Comparison of ENCODE assay signal across 8 cellular contexts in the genomic region with DNA sequence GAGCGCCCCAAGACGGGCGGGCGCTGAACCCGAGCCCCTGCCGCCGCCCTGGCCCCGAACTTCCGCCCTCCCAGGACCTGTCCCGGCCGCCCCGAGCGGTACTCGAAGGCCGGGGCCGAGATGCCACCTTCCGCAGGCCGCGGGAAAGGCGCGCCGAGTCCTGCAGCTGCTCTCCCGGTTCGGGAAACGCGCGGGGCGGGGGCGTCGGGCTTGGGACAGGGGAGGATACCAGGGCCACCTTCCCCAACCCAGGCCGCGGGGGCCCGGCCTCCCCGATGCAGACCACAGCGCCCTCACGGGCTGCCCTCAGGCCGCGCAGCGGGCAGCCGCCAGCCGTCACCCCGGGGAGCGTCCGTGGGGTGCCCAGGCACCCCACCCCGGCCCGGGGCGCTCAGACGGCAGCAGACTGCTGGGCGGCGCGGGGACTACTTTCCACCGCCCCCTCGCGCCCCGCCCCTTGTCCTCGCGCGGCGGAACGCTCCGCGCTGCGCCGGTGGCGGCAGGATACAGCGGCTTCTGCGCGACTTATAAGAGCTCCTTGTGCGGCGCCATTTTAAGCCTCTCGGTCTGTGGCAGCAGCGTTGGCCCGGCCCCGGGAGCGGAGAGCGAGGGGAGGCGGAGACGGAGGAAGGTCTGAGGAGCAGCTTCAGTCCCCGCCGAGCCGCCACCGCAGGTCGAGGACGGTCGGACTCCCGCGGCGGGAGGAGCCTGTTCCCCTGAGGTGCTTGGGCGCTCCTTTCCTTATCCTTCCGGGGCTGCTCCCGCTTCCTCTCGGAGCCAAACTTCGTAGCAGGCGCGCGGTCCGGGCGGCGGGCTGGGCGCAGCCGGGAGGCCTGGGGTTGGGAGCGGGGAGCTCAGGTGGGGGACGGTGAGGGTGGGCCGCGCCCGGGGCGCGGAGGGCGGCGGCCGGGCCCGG. TPM values are rescaled to one million over a fixed set of nuclear protein-coding genes. Genes with fewer than 3 reads are reported as not detected.
A peak's percentile ranks its signal among the peaks of the same experiment; 100 is the strongest.
DNase-seq lines count a peak whose midpoint lies in the region; FAIRE-seq and TF ChIP-seq lines count a peak whose summit lies in the region.

A gene (plus strand): TSS at position 556 of the 916 bp plus-strand sequence. CDS start 24,564 bp downstream, outside the sequence.

- H3K4me3 Mint-ChIP-seq in activated naive CD4-positive, alpha-beta T cell treated with anti-CD3 and anti-CD28 coated beads, Interleukin-2, amount 10 ng/mL, durations not matched to agents 7 days and 5 days: peak within 1 kb of the TSS; percentile 96

- DNase-seq in G401 (ENCODE audit: low spot score) (peak; percentile 87), H54 (ENCODE audit: insufficient read length, low spot score) (peak; percentile 59), SK-N-DZ (ENCODE audit: low spot score) (peak; percentile 90), germinal center (ENCODE audit: low spot score) (peak; percentile 83), nucleus accumbens (lab: John Stamatoyannopoulos, UW) (peak; percentile 28 to 93 (median 85)), suprapubic skin (ENCODE audit: low spot score in 2 of 2) (peak; percentile 95)
- DNase-seq in activated naive CD4-positive, alpha-beta T cell treated with anti-CD3 and anti-CD28 coated beads, Interleukin-2, amount 10 ng/mL, durations not matched to agents 7 days and 5 days: peak; percentile 90

- CTCF ChIA-PET in activated naive CD4-positive, alpha-beta T cell treated with anti-CD3 and anti-CD28 coated beads, Interleukin-2, amount 10 ng/mL, durations not matched to agents 7 days and 5 days (lab: Charles Lee): no interaction called here

- H3F3A ChIP-seq in Loucy (ENCODE audit: low read depth): 0 out of 2 replicates have a peak, but pooled peaks cover 6% of the 10 kb centered on the region

- H3K27me3 ChIP-seq in Loucy (ENCODE audit: insufficient read depth, low read length, poor library complexity, severe bottlenecking) (no peaks in the 10 kb centered on the region), suprapubic skin (no peaks in the 10 kb centered on the region)

- H3K4me3 ChIP-seq in Loucy (ENCODE audit: low read length, poor library complexity, severe bottlenecking): peak within 1 kb of the TSS; percentile 88
- peak within 1 kb of the TSS; percentile 98 for H3K4me3 ChIP-seq in suprapubic skin

- peak within 1 kb of the TSS; percentile 91 for H2AFZ ChIP-seq in Loucy (ENCODE audit: low read length)

- TF ChIP-seq CTCF in Loucy (conservative IDR thresholded peaks at IDR 0.05; ENCODE audit: low read length) (no peak; the same call in 1 of the 2 replicates), suprapubic skin (IDR thresholded peaks at IDR 0.05) (peak in 1 of 2 donors; percentile 22)

- H3K9me2 ChIP-seq in Loucy (replicated peaks; ENCODE audit: low read depth, low read length): no peaks in the 10 kb centered on the region

- FAIRE-seq in H54 (lab: Jason Lieb, UNC): no peak

- H3K27me3 Mint-ChIP-seq in activated naive CD4-positive, alpha-beta T cell treated with anti-CD3 and anti-CD28 coated beads, Interleukin-2, amount 10 ng/mL, durations not matched to agents 7 days and 5 days: peaks cover 12% of the 10 kb centered on the region

- peaks cover 48% of the 10 kb centered on the region for H3K79me2 ChIP-seq in Loucy (ENCODE audit: insufficient read depth, low read length)

- peaks cover 39% of the 10 kb centered on the region for H3K4me1 Mint-ChIP-seq in activated naive CD4-positive, alpha-beta T cell treated with anti-CD3 and anti-CD28 coated beads, Interleukin-2, amount 10 ng/mL, durations not matched to agents 7 days and 5 days

- peak within 1 kb of the TSS; percentile 87 for H3K4me2 ChIP-seq in Loucy (ENCODE audit: low read depth, low read length, poor library complexity, severe bottlenecking)

- H3K4me1 ChIP-seq in Loucy (ENCODE audit: insufficient read depth, low read length, poor library complexity, severe bottlenecking): peaks cover 32% of the 10 kb centered on the region
- peaks cover 40% of the 10 kb centered on the region for H3K4me1 ChIP-seq in suprapubic skin

- H3K27ac ChIP-seq in suprapubic skin: peak within 1 kb of the TSS; percentile 100

- H4K20me1 ChIP-seq in Loucy (ENCODE audit: insufficient read depth, low read length, poor library complexity, severe bottlenecking): peaks cover 43% of the 10 kb centered on the region

- in situ Hi-C loops in G401 (cut with HindIII; ENCODE audit: low sequenced_read_pairs): no loop called here

- TF ChIP-seq POLR2A in H54 (IDR thresholded peaks at IDR 0.05; ENCODE audit: low read depth, low read length) (peak; percentile 92), suprapubic skin (IDR thresholded peaks at IDR 0.05) (peak; percentile 96 to 99)

- no peaks in the 10 kb centered on the region for H3K36me3 ChIP-seq in Loucy (ENCODE audit: insufficient read depth, low read length)
- H3K36me3 ChIP-seq in suprapubic skin: no peaks in the 10 kb centered on the region

- WGBS in suprapubic skin: under 1% methylated on average over 29 of the region's 112 CpGs

- H3K36me3 Mint-ChIP-seq in activated naive CD4-positive, alpha-beta T cell treated with anti-CD3 and anti-CD28 coated beads, Interleukin-2, amount 10 ng/mL, durations not matched to agents 7 days and 5 days: peaks cover 12% of the 10 kb centered on the region

- no peak for TF ChIP-seq EP300 in suprapubic skin (IDR thresholded peaks at IDR 0.05)

- peak within 1 kb of the TSS; percentile 97 for H3K27ac Mint-ChIP-seq in activated naive CD4-positive, alpha-beta T cell treated with anti-CD3 and anti-CD28 coated beads, Interleukin-2, amount 10 ng/mL, durations not matched to agents 7 days and 5 days

- H3K9me3 ChIP-seq in Loucy (ENCODE audit: insufficient read depth, low read depth, low read length) (no peaks in the 10 kb centered on the region), suprapubic skin (no peaks in the 10 kb centered on the region)

- H3K9me3 Mint-ChIP-seq in activated naive CD4-positive, alpha-beta T cell treated with anti-CD3 and anti-CD28 coated beads, Interleukin-2, amount 10 ng/mL, durations not matched to agents 7 days and 5 days: no peaks in the 10 kb centered on the region

- H3K9ac ChIP-seq in Loucy (ENCODE audit: low read depth, low read length, poor library complexity, severe bottlenecking): peak within 1 kb of the TSS; percentile 93

RNA-seq across cellular contexts. Expression of the gene that starts here (rescaled TPM):
- 247 and 292 TPM in 2 replicates for total RNA-seq in G401 (2014; rRNA removed; shearing (Covaris generic))
- polyA plus RNA-seq in SK-N-DZ (2014; cell fraction: cytosol; rRNA removed): 239 and 272 TPM in 2 replicates
- polyA plus RNA-seq in SK-N-DZ (2014; cell fraction: nucleus; rRNA removed): 174 and 198 TPM in 2 replicates
- total RNA-seq in suprapubic skin: 100 to 1,000 TPM; 311 to 417 (median 361) TPM

Comparison
In these comparisons a context has a peak if more than half of its experiments do, and no peak if none do; other contexts are left out.
1. Peak in every context shown above with its lines: DNase-seq, H3K4me3 ChIP-seq and H3K27ac ChIP-seq.